ENCODE assay signal across 1 cellular context in the genomic region with DNA sequence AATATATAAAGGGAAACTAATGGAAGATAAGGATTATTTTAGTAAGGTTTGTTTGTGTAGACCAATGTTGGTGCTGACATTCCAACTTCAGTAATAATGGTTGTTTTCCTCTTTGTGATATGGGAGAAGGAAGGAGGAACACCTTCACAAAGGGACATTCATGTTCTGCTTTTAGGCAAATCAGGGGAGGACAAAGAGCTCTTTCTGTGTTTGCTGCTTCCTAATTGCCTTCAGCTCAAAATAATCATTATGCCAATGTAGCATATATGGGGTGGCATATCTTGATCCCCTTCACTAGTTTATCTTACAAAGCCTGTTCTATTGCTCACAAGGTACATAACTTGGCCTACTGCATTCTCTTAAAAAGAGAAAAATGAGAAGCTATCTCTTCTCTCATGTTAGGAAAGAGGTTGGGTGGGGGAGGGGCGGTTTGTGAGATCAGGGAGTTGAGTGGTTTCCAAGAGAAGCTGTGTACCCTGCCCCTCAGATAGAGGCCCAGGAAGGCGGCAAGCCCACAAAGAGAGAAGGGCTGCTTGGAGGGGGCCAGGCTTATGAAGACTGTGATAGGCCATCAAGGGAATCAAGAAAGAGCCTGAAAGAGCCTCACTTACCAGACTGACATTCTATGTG.
TF ChIP-seq lines count a peak whose summit lies in the region.

No MANE protein-coding gene starts in this region.

TF ChIP-seq in HepG2, 621 proteins besides CTCF, POLR2A, EP300 and RAD21 (continued from another document):
- TF ChIP-seq MTA1 (CRISPR knock-in tag; IDR thresholded peaks at IDR 0.05; ENCODE audit: borderline replicate concordance) (0 out of 2 replicates have a peak, but pooled peaks have one; percentile 31), ZFP1 (CRISPR knock-in tag; IDR thresholded peaks at IDR 0.05) (0 out of 2 replicates have a peak, but pooled peaks have one; percentile 24), RFX3 (CRISPR knock-in tag; IDR thresholded peaks at IDR 0.05) (no peak), ZZZ3 (CRISPR knock-in tag; IDR thresholded peaks at IDR 0.05; ENCODE audit: borderline replicate concordance) (no peak), ZNF354B (CRISPR knock-in tag; IDR thresholded peaks at IDR 0.05) (no peak), ADNP (CRISPR knock-in tag; IDR thresholded peaks at IDR 0.05) (no peak), GRHL1 (CRISPR knock-in tag; conservative IDR thresholded peaks at IDR 0.05) (no peak), KDM5B (CRISPR knock-in tag; IDR thresholded peaks at IDR 0.05; ENCODE audit: borderline replicate concordance) (no peak), FOXK1 (CRISPR knock-in tag; IDR thresholded peaks at IDR 0.05; ENCODE audit: borderline replicate concordance, low read depth) (peak; percentile 61; the same call in 1 of the 2 replicates), PHF21A (CRISPR knock-in tag; IDR thresholded peaks at IDR 0.05) (peak; percentile 53; the same call in 1 of the 2 replicates), ZEB1 (IDR thresholded peaks at IDR 0.05; ENCODE audit: insufficient replicate concordance, low read depth) (no peak), SCMH1 (CRISPR knock-in tag; IDR thresholded peaks at IDR 0.05; ENCODE audit: borderline replicate concordance) (no peak), KMT2A (CRISPR knock-in tag; IDR thresholded peaks at IDR 0.05) (0 out of 2 replicates have a peak, but pooled peaks have one; percentile 30), SP2 (CRISPR knock-in tag; IDR thresholded peaks at IDR 0.05) (no peak), ATAD3A (CRISPR knock-in tag; IDR thresholded peaks at IDR 0.05) (no peak), ZNF10 (CRISPR knock-in tag; IDR thresholded peaks at IDR 0.05; ENCODE audit: borderline replicate concordance, low read depth) (no peak), ZKSCAN8 (CRISPR knock-in tag; IDR thresholded peaks at IDR 0.05; ENCODE audit: borderline replicate concordance) (0 out of 2 replicates have a peak, but pooled peaks have one; percentile 64), ZFX (CRISPR knock-in tag; IDR thresholded peaks at IDR 0.05; ENCODE audit: low read depth) (peak; percentile 67), MIXL1 (CRISPR knock-in tag; IDR thresholded peaks at IDR 0.05) (no peak; the same call in 1 of the 2 replicates), SNAPC2 (CRISPR knock-in tag; IDR thresholded peaks at IDR 0.05) (peak; percentile 83; the same call in 1 of the 2 replicates), RFX1 (IDR thresholded peaks at IDR 0.05) (no peak), ZNF75D (CRISPR knock-in tag; IDR thresholded peaks at IDR 0.05; ENCODE audit: borderline replicate concordance) (no peak), ZFP91 (CRISPR knock-in tag; IDR thresholded peaks at IDR 0.05; ENCODE audit: borderline replicate concordance) (0 out of 2 replicates have a peak, but pooled peaks have one; percentile 28), ZNF431 (CRISPR knock-in tag; IDR thresholded peaks at IDR 0.05; ENCODE audit: borderline replicate concordance, low read depth) (no peak), SATB2 (CRISPR knock-in tag; IDR thresholded peaks at IDR 0.05) (no peak), ATF1 (CRISPR knock-in tag; IDR thresholded peaks at IDR 0.05) (peak; percentile 56; the same call in 1 of the 2 replicates)
- TF ChIP-seq, protein P1, sequence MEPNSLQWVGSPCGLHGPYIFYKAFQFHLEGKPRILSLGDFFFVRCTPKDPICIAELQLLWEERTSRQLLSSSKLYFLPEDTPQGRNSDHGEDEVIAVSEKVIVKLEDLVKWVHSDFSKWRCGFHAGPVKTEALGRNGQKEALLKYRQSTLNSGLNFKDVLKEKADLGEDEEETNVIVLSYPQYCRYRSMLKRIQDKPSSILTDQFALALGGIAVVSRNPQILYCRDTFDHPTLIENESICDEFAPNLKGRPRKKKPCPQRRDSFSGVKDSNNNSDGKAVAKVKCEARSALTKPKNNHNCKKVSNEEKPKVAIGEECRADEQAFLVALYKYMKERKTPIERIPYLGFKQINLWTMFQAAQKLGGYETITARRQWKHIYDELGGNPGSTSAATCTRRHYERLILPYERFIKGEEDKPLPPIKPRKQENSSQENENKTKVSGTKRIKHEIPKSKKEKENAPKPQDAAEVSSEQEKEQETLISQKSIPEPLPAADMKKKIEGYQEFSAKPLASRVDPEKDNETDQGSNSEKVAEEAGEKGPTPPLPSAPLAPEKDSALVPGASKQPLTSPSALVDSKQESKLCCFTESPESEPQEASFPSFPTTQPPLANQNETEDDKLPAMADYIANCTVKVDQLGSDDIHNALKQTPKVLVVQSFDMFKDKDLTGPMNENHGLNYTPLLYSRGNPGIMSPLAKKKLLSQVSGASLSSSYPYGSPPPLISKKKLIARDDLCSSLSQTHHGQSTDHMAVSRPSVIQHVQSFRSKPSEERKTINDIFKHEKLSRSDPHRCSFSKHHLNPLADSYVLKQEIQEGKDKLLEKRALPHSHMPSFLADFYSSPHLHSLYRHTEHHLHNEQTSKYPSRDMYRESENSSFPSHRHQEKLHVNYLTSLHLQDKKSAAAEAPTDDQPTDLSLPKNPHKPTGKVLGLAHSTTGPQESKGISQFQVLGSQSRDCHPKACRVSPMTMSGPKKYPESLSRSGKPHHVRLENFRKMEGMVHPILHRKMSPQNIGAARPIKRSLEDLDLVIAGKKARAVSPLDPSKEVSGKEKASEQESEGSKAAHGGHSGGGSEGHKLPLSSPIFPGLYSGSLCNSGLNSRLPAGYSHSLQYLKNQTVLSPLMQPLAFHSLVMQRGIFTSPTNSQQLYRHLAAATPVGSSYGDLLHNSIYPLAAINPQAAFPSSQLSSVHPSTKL (CRISPR knock-in tag; IDR thresholded peaks at IDR 0.05), result peak; percentile 83
- TF ChIP-seq, protein P2, sequence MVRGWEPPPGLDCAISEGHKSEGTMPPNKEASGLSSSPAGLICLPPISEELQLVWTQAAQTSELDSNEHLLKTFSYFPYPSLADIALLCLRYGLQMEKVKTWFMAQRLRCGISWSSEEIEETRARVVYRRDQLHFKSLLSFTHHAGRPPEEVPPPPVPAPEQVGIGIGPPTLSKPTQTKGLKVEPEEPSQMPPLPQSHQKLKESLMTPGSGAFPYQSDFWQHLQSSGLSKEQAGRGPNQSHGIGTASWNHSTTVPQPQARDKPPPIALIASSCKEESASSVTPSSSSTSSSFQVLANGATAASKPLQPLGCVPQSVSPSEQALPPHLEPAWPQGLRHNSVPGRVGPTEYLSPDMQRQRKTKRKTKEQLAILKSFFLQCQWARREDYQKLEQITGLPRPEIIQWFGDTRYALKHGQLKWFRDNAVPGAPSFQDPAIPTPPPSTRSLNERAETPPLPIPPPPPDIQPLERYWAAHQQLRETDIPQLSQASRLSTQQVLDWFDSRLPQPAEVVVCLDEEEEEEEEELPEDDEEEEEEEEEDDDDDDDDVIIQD (CRISPR knock-in tag; IDR thresholded peaks at IDR 0.05; ENCODE audit: low read depth), result peak; percentile 55; the same call in 1 of the 2 replicates
- TF ChIP-seq, protein P3, sequence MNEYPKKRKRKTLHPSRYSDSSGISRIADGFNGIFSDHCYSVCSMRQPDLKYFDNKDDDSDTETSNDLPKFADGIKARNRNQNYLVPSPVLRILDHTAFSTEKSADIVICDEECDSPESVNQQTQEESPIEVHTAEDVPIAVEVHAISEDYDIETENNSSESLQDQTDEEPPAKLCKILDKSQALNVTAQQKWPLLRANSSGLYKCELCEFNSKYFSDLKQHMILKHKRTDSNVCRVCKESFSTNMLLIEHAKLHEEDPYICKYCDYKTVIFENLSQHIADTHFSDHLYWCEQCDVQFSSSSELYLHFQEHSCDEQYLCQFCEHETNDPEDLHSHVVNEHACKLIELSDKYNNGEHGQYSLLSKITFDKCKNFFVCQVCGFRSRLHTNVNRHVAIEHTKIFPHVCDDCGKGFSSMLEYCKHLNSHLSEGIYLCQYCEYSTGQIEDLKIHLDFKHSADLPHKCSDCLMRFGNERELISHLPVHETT (CRISPR knock-in tag; conservative IDR thresholded peaks at IDR 0.05), result peak; percentile 22; the same call in 1 of the 2 replicates
- TF ChIP-seq, protein P4, sequence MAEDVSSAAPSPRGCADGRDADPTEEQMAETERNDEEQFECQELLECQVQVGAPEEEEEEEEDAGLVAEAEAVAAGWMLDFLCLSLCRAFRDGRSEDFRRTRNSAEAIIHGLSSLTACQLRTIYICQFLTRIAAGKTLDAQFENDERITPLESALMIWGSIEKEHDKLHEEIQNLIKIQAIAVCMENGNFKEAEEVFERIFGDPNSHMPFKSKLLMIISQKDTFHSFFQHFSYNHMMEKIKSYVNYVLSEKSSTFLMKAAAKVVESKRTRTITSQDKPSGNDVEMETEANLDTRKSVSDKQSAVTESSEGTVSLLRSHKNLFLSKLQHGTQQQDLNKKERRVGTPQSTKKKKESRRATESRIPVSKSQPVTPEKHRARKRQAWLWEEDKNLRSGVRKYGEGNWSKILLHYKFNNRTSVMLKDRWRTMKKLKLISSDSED (CRISPR knock-in tag; IDR thresholded peaks at IDR 0.05), result no peak
TF ChIP-seq in HepG2: peak in this region for 160.
